Comparison of ENCODE assay signal across 9 cellular contexts in the genomic region with DNA sequence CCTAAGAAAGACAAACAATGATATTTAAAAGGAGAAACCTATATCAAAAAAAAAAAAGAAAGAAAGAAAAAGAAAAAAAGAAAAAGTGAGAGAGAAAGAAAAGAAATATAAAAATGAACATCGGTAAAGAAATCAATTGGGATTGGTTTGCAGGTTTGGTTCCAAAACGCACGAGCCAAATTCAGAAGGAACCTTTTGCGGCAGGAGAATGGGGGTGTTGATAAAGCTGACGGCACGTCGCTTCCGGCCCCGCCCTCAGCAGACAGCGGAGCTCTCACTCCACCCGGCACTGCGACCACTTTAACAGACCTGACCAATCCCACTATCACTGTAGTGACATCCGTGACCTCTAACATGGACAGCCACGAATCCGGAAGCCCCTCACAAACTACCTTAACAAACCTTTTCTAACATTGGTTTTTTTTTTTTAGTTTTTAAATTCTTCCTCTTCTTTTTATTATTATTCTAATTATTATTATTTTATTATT. TPM values are rescaled to one million over a fixed set of nuclear protein-coding genes. Genes with fewer than 3 reads are reported as not detected.
DNase-seq lines count a peak whose midpoint lies in the region; ATAC-seq and TF ChIP-seq lines count a peak whose summit lies in the region.
"Had no signal": no experiment of that assay in that cellular context is flagged by ENCODE, and none has a peak within 500 bp of the region (broad histone marks: within the 10 kb centered on the region; RNA-seq: fewer than 3 reads in every experiment).

No MANE protein-coding gene starts in this region.

- H3K23ac ChIP-seq in mesendoderm (ENCODE audit: low read length) = no peak overlapping the region

- H3K27me3 Mint-ChIP-seq in activated CD8-positive, alpha-beta T cell treated with anti-CD3 and anti-CD28 coated beads, Interleukin-2, amount 10 ng/mL, durations not matched to agents 7 days and 5 days (ENCODE audit: low read depth) = peaks cover 38% of the 10 kb centered on the region

- TF ChIP-seq CTCF in right atrium auricular region (IDR thresholded peaks at IDR 0.05) = no peak

- no peaks in the 10 kb centered on the region for H3K9me3 ChIP-seq in right atrium auricular region

- H2BK15ac ChIP-seq in mesendoderm (replicated peaks; ENCODE audit: low read depth) = no peak overlapping the region

- H3K27me3 ChIP-seq in mesendoderm (ENCODE audit: insufficient read depth, low read length, poor library complexity) (no peaks in the 10 kb centered on the region), right atrium auricular region (peaks cover 0 to 24% of the 10 kb centered on the region in 2 donors)

- WGBS in mesendoderm (ENCODE audit: extremely low coverage, insufficient coverage, low lambda C conversion rate) = no CpG with 5 or more reads among the region's 15 CpGs

- CTCF ChIA-PET in activated CD8-positive, alpha-beta T cell treated with anti-CD3 and anti-CD28 coated beads, Interleukin-2, amount 10 ng/mL, durations not matched to agents 7 days and 5 days (lab: Charles Lee) = no interaction called here

- no peak overlapping the region for H3K9ac ChIP-seq in mesendoderm (ENCODE audit: low read length)

- no peak overlapping the region for H4K5ac ChIP-seq in mesendoderm (ENCODE audit: low read length)

- H3K4ac ChIP-seq in mesendoderm (ENCODE audit: low read depth, low read length) = peak overlapping the region; percentile 31

- H3K4me1 ChIP-seq in mesendoderm (ENCODE audit: control insufficient read depth, low read depth, low read length) = no peaks in the 10 kb centered on the region
- no peaks in the 10 kb centered on the region for H3K4me1 ChIP-seq in right atrium auricular region

- no peak overlapping the region for H3K4me3 ChIP-seq in mesendoderm (ENCODE audit: low read length)
- H3K4me3 ChIP-seq in right atrium auricular region = no peak overlapping the region

- ATAC-seq in GM18511 (IDR thresholded peaks at IDR 0.05; ENCODE audit: unreplicated experiment) (peak; percentile 65), HG03442 (IDR thresholded peaks at IDR 0.05; ENCODE audit: unreplicated experiment) (peak; percentile 75), HG02938 (IDR thresholded peaks at IDR 0.05; ENCODE audit: unreplicated experiment) (no peak)
- peak; percentile 92 for ATAC-seq in activated CD8-positive, alpha-beta T cell treated with anti-CD3 and anti-CD28 coated beads, Interleukin-2, amount 10 ng/mL, durations not matched to agents 7 days and 5 days
- ATAC-seq: PC-3 had no signal

- peaks cover 2% of the 10 kb centered on the region for H3K36me3 Mint-ChIP-seq in activated CD8-positive, alpha-beta T cell treated with anti-CD3 and anti-CD28 coated beads, Interleukin-2, amount 10 ng/mL, durations not matched to agents 7 days and 5 days (ENCODE audit: low read depth)

- H3K27ac ChIP-seq in mesendoderm (ENCODE audit: low read depth, low read length) (no peak overlapping the region), right atrium auricular region (no peak overlapping the region)

- no peak overlapping the region for H4K8ac ChIP-seq in mesendoderm (ENCODE audit: low read depth, low read length)

- H3K79me2 ChIP-seq in mesendoderm (ENCODE audit: control insufficient read depth, insufficient read depth, low read length) = no peaks in the 10 kb centered on the region

- peak; percentile 66 for DNase-seq in activated CD8-positive, alpha-beta T cell treated with anti-CD3 and anti-CD28 coated beads, Interleukin-2, amount 10 ng/mL, durations not matched to agents 7 days and 5 days
- DNase-seq in mesendoderm (no peak), right atrium auricular region (ENCODE audit: low spot score) (no peak), NCI-H510A (lab: John Stamatoyannopoulos, UW) (no peak), EL (no peak)
- DNase-seq: PC-3 had no signal

- H3K4me3 Mint-ChIP-seq in activated CD8-positive, alpha-beta T cell treated with anti-CD3 and anti-CD28 coated beads, Interleukin-2, amount 10 ng/mL, durations not matched to agents 7 days and 5 days = peak overlapping the region; percentile 71

- H3K79me1 ChIP-seq in mesendoderm (ENCODE audit: low read length) = no peaks in the 10 kb centered on the region

- H3K18ac ChIP-seq in mesendoderm (ENCODE audit: low read length) = no peak overlapping the region

- H3K56ac ChIP-seq in mesendoderm (ENCODE audit: low read length) = peak overlapping the region; percentile 31

- no peaks in the 10 kb centered on the region for H3K9me3 Mint-ChIP-seq in activated CD8-positive, alpha-beta T cell treated with anti-CD3 and anti-CD28 coated beads, Interleukin-2, amount 10 ng/mL, durations not matched to agents 7 days and 5 days (ENCODE audit: insufficient read depth)

- peak overlapping the region; percentile 16 for H3K4me2 ChIP-seq in mesendoderm (ENCODE audit: low read length)

- peaks cover 14% of the 10 kb centered on the region for H3K4me1 Mint-ChIP-seq in activated CD8-positive, alpha-beta T cell treated with anti-CD3 and anti-CD28 coated beads, Interleukin-2, amount 10 ng/mL, durations not matched to agents 7 days and 5 days (ENCODE audit: low read depth)

- H2BK120ac ChIP-seq in mesendoderm (ENCODE audit: low read depth, low read length) = no peak overlapping the region

- peak overlapping the region; percentile 35 for H3K27ac Mint-ChIP-seq in activated CD8-positive, alpha-beta T cell treated with anti-CD3 and anti-CD28 coated beads, Interleukin-2, amount 10 ng/mL, durations not matched to agents 7 days and 5 days

- H3K36me3 ChIP-seq in mesendoderm (ENCODE audit: control insufficient read depth, insufficient read depth, low read length) (no peaks in the 10 kb centered on the region), right atrium auricular region (no peaks in the 10 kb centered on the region)

- no peak overlapping the region for H2AK5ac ChIP-seq in mesendoderm (ENCODE audit: low read length)

- POLR2A ChIA-PET in activated CD8-positive, alpha-beta T cell treated with anti-CD3 and anti-CD28 coated beads, Interleukin-2, amount 10 ng/mL, durations not matched to agents 7 days and 5 days (lab: Charles Lee) = no interaction called here

- H2BK5ac ChIP-seq in mesendoderm (ENCODE audit: low read length) = no peak overlapping the region

RNA-seq across cellular contexts. Expression of a gene that starts 11.7 kb away (rescaled TPM):
- total RNA-seq in activated CD8-positive, alpha-beta T cell treated with anti-CD3 and anti-CD28 coated beads, Interleukin-2, amount 10 ng/mL, durations not matched to agents 7 days and 5 days = not detected
- polyA plus RNA-seq in mesendoderm (2013, experiment 1 of 2) = 0.01 TPM
- 0.01 TPM for polyA plus RNA-seq in mesendoderm (2013, experiment 2 of 2)
- under 1 TPM in 1 of 2 donors, not detected in 1; 0.43 TPM for total RNA-seq in right atrium auricular region

RNA-seq across cellular contexts. Expression of a gene that starts 26.5 kb away (rescaled TPM):
- under 1 TPM; 0.68 to 0.97 TPM for total RNA-seq in activated CD8-positive, alpha-beta T cell treated with anti-CD3 and anti-CD28 coated beads, Interleukin-2, amount 10 ng/mL, durations not matched to agents 7 days and 5 days
- 1.6 TPM for polyA plus RNA-seq in mesendoderm (2013, experiment 1 of 2)
- polyA plus RNA-seq in mesendoderm (2013, experiment 2 of 2) = 1.8 TPM
- 10 to 100 TPM in 1 of 2 donors, 1 to 10 TPM in 1; 4.0 to 12.1 TPM for total RNA-seq in right atrium auricular region
